In genomic region chr11:14228356-14228755, GRCh38 we compare ENCODE assay signal across 9 cellular contexts.
"Had no signal": no experiment of that assay in that cellular context is flagged by ENCODE, and none has a peak within 500 bp of the region (broad histone marks: within the 10 kb centered on the region; RNA-seq: fewer than 3 reads in every experiment).

No MANE protein-coding gene starts in this region.

- H3K9me3 ChIP-seq: HAP-1 had no signal

- H3K27ac Mint-ChIP-seq: HFFc6, IgD-negative memory B cell had no signal

- DNase-seq: GOT3, HFFc6, KBM-7 had no signal

- H3K27ac ChIP-seq: HL-60, KMS-11 had no signal

- H3K36me3 Mint-ChIP-seq: IgD-negative memory B cell had no signal

- H3K4me3 ChIP-seq: HAP-1 had no signal

- FAIRE-seq: H54, HepG2 had no signal

- H3K4me3 Mint-ChIP-seq: HFFc6, IgD-negative memory B cell had no signal

- H3K9ac ChIP-seq: KMS-11 had no signal

- H3K36me3 ChIP-seq: HAP-1 had no signal

- H3K9me3 Mint-ChIP-seq: HFFc6 had no signal

- H3K4me2 ChIP-seq: KMS-11 had no signal
